7 cellular contexts compared by ENCODE assay signal in genomic region chr14:73463411-73463810, GRCh38. TPM values are rescaled to one million over a fixed set of nuclear protein-coding genes. Genes with fewer than 3 reads are reported as not detected.
A peak's percentile ranks its signal among the peaks of the same experiment; 100 is the strongest.
DNase-seq lines count a peak whose midpoint lies in the region; ATAC-seq and TF ChIP-seq lines count a peak whose summit lies in the region.

No MANE protein-coding gene starts in this region.

- peaks cover 27% of the 10 kb centered on the region for H3K4me1 ChIP-seq in psoas muscle

- ATAC-seq in esophagus mucosa (peak; percentile 47), psoas muscle (peak; percentile 7 to 51 (median 34)), GM21717 (IDR thresholded peaks at IDR 0.05; ENCODE audit: unreplicated experiment) (no peak)

- no peaks in the 10 kb centered on the region for H3K9me3 ChIP-seq in psoas muscle

- no peak overlapping the region for H3K4me3 ChIP-seq in psoas muscle

- intact Hi-C loops in psoas muscle (cut with DNase I): no loop called here
- intact Hi-C loops in posterior cingulate gyrus (cut with DNase I): no loop called here

- H3K36me3 ChIP-seq in psoas muscle (ENCODE audit: insufficient read depth in 1 of 2, low read depth in 1 of 2): no peaks in the 10 kb centered on the region

- TF ChIP-seq CTCF in psoas muscle (IDR thresholded peaks at IDR 0.05): no peak

- no peaks in the 10 kb centered on the region for H3K27me3 ChIP-seq in psoas muscle (ENCODE audit: insufficient read depth in 3 of 3, low read length in 2 of 3)

- peak; percentile 93 for DNase-seq in HS-5 (ENCODE audit: low read depth)
- DNase-seq in UCSD-AML1 (lab: John Stamatoyannopoulos, UW; ENCODE audit: unreplicated experiment): peak; percentile 35
- peak; percentile 47 to 70 for DNase-seq in psoas muscle
- no peak for DNase-seq in posterior cingulate gyrus
- no peak for DNase-seq in DMS53 treated with DMSO at 0.1 percent for 48 hours (lab: John Stamatoyannopoulos, UW; ENCODE audit: unreplicated experiment)

- WGBS in psoas muscle, 3 donors: 48 to 54% (median 53%) methylated on average over 5 of the region's 5 CpGs

- H3K27ac ChIP-seq in psoas muscle: peak overlapping the region; percentile 25

RNA-seq across cellular contexts. Expression of gene NUMB, which starts 5.1 kb away (rescaled TPM):
- total RNA-seq in esophagus mucosa (49.2 TPM), psoas muscle (10 to 100 TPM; 21.8 to 26.4 (median 25.2) TPM)
- 10 to 100 TPM; 12.5 to 25.9 (median 17.3) TPM for polyA plus RNA-seq in psoas muscle

RNA-seq across cellular contexts. Expression of gene RIOX1, which starts 27.3 kb away (rescaled TPM):
- total RNA-seq in esophagus mucosa (7.1 TPM), psoas muscle (1 to 10 TPM; 3.9 to 5.7 (median 5.7) TPM)
- 1 to 10 TPM; 3.5 to 4.0 (median 3.8) TPM for polyA plus RNA-seq in psoas muscle

Comparison
In these comparisons a context has a peak if more than half of its experiments do, and no peak if none do; other contexts are left out.
1. DNase-seq: peak in HS-5 (single experiment), UCSD-AML1 (single experiment) and psoas muscle (2 of 2); none in posterior cingulate gyrus (0 of 10) and DMS53 treated with DMSO at 0.1 percent for 48 hours (single experiment).